ENCODE assay signal across 17 cellular contexts in genomic region chr9:105050296-105050695, GRCh38.
"Had no signal": no experiment of that assay in that cellular context is flagged by ENCODE, and none has a peak within 500 bp of the region (broad histone marks: within the 10 kb centered on the region; RNA-seq: fewer than 3 reads in every experiment).

No MANE protein-coding gene starts in this region.

- ATAC-seq: activated CD8-positive, alpha-beta memory T cell treated with anti-CD3 and anti-CD28 coated beads, Interleukin-2, amount 10 ng/mL, durations not matched to agents 7 days and 5 days; left lung; T-cell had no signal

- DNase-seq: activated CD4-positive, alpha-beta memory T cell treated with anti-CD3 and anti-CD28 coated beads, Interleukin-2, amount 10 ng/mL, durations not matched to agents 7 days and 5 days; activated CD4-positive, alpha-beta T cell treated with anti-CD3 and anti-CD28 coated beads for 48 hours; activated CD4-positive, CD25-positive, alpha-beta regulatory T cell; activated CD8-positive, alpha-beta memory T cell treated with anti-CD3 and anti-CD28 coated beads, Interleukin-2, amount 10 ng/mL, durations not matched to agents 7 days and 5 days; activated naive CD4-positive, alpha-beta T cell treated with Interleukin-2 at 50 U/mL for 16 hours; activated naive CD8-positive, alpha-beta T cell treated with anti-CD3 and anti-CD28 coated beads, Interleukin-2, amount 10 ng/mL, durations not matched to agents 7 days and 5 days; brain microvascular endothelial cell; colonic mucosa; erythroblast; left lung; midbrain; nucleus accumbens; stimulated activated CD4-positive, alpha-beta T cell treated with anti-CD3 and anti-CD28 coated beads, Interleukin-12 subunit alpha, Interleukin-12 subunit beta, amount 100 ng/mL, for 4 hours; stimulated activated CD4-positive, alpha-beta T cell treated with anti-CD3 and anti-CD28 coated beads, Interleukin-1b, Interleukin-23, amount 100 ng/mL, for 48 hours; stimulated activated CD8-positive, alpha-beta memory T cell treated with anti-CD3 and anti-CD28 coated beads, Interleukin-4, amount 100 ng/mL, for 48 hours; stimulated activated naive CD4-positive, alpha-beta T cell; T-cell had no signal
